27 cellular contexts compared by ENCODE assay signal in the genomic region with DNA sequence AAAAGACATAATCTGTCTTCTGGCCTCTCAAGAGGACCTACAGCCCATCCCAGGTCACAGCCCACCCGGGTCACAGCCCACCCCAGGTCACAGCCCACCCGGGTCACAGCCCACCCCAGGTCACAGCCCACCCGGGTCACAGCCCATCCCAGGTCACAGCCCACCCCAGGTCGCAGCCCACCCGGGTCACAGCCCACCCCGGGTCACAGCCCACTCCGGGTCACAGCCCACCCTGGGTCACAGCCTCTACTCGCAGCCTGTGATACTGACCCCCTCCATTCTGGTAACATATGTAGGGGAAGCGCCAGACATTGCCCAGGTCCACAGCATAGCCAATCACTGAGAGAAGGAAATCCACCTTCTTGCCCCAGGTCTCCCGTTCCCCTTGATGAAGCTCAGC. TPM values are rescaled to one million over a fixed set of nuclear protein-coding genes. Genes with fewer than 3 reads are reported as not detected.
"Had no signal": no experiment of that assay in that cellular context is flagged by ENCODE, and none has a peak within 500 bp of the region (broad histone marks: within the 10 kb centered on the region; RNA-seq: fewer than 3 reads in every experiment).

No MANE protein-coding gene starts in this region.

- H3K4me1 Mint-ChIP-seq: naive thymus-derived CD4-positive, alpha-beta T cell; nephron; stimulated activated naive CD8-positive, alpha-beta T cell treated with anti-CD3 and anti-CD28 coated beads, Interleukin-15, amount 100 ng/mL, for 72 hours had no signal

- H3K9me3 ChIP-seq: neutrophil, pancreas, psoas muscle, suprapubic skin, testis, tibial artery, transverse colon, upper lobe of right lung, uterus had no signal

- H3K4me1 ChIP-seq: pancreas, psoas muscle, testis, tibial artery, transverse colon, upper lobe of right lung, uterus had no signal

- H3K9me3 Mint-ChIP-seq: nephron; stimulated activated memory B cell treated with anti-CD40 and anti-IgM and Interleukin-4, amounts not matched to agents 10 μg/mL and 1 μg/mL and 100 μg/mL, for 72 hours; stimulated activated naive CD8-positive, alpha-beta T cell treated with anti-CD3 and anti-CD28 coated beads, Interleukin-15, amount 100 ng/mL, for 72 hours; type B pancreatic cell had no signal

- H3K4me3 ChIP-seq: pancreas, psoas muscle, skin epidermis, smooth muscle cell, suprapubic skin, testis, tibial artery, transverse colon, upper lobe of right lung, uterus had no signal

- H3K27me3 Mint-ChIP-seq: type B pancreatic cell had no signal

- ATAC-seq: naive thymus-derived CD4-positive, alpha-beta T cell; pancreas; psoas muscle; right cardiac atrium; sciatic nerve; stimulated activated memory B cell treated with anti-CD40 and anti-IgM and Interleukin-4, amounts not matched to agents 10 μg/mL and 1 μg/mL and 100 μg/mL, for 72 hours; stimulated activated naive CD8-positive, alpha-beta T cell treated with anti-CD3 and anti-CD28 coated beads, Interleukin-15, amount 100 ng/mL, for 72 hours; stimulated activated naive CD8-positive, alpha-beta T cell treated with anti-CD3 and anti-CD28 coated beads, Interleukin-15, Interleukin-2, amounts not matched to agents 100 U/mL and 50 U/mL, for 24 hours; upper lobe of right lung had no signal

- H3K36me3 Mint-ChIP-seq: naive thymus-derived CD4-positive, alpha-beta T cell; stimulated activated memory B cell treated with anti-CD40 and anti-IgM and Interleukin-4, amounts not matched to agents 10 μg/mL and 1 μg/mL and 100 μg/mL, for 72 hours; type B pancreatic cell had no signal

- H3K4me2 ChIP-seq: smooth muscle cell had no signal

- H3K27me3 ChIP-seq: pancreas, suprapubic skin, testis, tibial artery, transverse colon, upper lobe of right lung, uterus had no signal

- H3K4me3 Mint-ChIP-seq: naive thymus-derived CD4-positive, alpha-beta T cell; nephron; stimulated activated memory B cell treated with anti-CD40 and anti-IgM and Interleukin-4, amounts not matched to agents 10 μg/mL and 1 μg/mL and 100 μg/mL, for 72 hours; stimulated activated naive CD8-positive, alpha-beta T cell treated with anti-CD3 and anti-CD28 coated beads, Interleukin-15, amount 100 ng/mL, for 72 hours; type B pancreatic cell had no signal

- H3K27ac Mint-ChIP-seq: naive thymus-derived CD4-positive, alpha-beta T cell; nephron; progenitor cell of endocrine pancreas; stimulated activated memory B cell treated with anti-CD40 and anti-IgM and Interleukin-4, amounts not matched to agents 10 μg/mL and 1 μg/mL and 100 μg/mL, for 72 hours; type B pancreatic cell had no signal

- H3K36me3 ChIP-seq: neutrophil, pancreas, suprapubic skin, tibial artery, transverse colon, upper lobe of right lung, uterus had no signal

- H3K27ac ChIP-seq: neutrophil, pancreas, psoas muscle, skin epidermis, suprapubic skin, testis, tibial artery, transverse colon, upper lobe of right lung, uterus had no signal

- FAIRE-seq: pancreas had no signal

- DNase-seq: naive thymus-derived CD4-positive, alpha-beta T cell; nucleus accumbens; pancreas; psoas muscle; right cardiac atrium; stimulated activated CD4-positive, alpha-beta T cell treated with anti-CD3 and anti-CD28 coated beads, Interleukin-15, amount 100 ng/mL, for 24 hours; stimulated activated CD4-positive, alpha-beta T cell treated with anti-CD3 and anti-CD28 coated beads, Interleukin-4, amount 100 ng/mL, for 1 hour; stimulated activated CD4-positive, alpha-beta T cell treated with anti-CD3 and anti-CD28 coated beads, Interleukin-4, amount 100 ng/mL, for 4 hours; stimulated activated CD8-positive, alpha-beta memory T cell treated with anti-CD3 and anti-CD28 coated beads, Interleukin-4, amount 100 ng/mL, for 48 hours; stimulated activated naive CD4-positive, alpha-beta T cell; stimulated activated naive CD8-positive, alpha-beta T cell treated with anti-CD3 and anti-CD28 coated beads, Interleukin-15, amount 100 ng/mL, for 72 hours; stimulated activated naive CD8-positive, alpha-beta T cell treated with anti-CD3 and anti-CD28 coated beads, Interleukin-15, Interleukin-2, amounts not matched to agents 100 U/mL and 50 U/mL, for 24 hours; substantia nigra; testis; tibial artery; transverse colon; upper lobe of right lung; uterus had no signal

RNA-seq across cellular contexts. Expression of gene SLC6A4, which starts 14.2 kb away (rescaled TPM):
- total RNA-seq: psoas muscle had no signal
